Comparison of ENCODE assay signal across 1 cellular context in the genomic region with DNA sequence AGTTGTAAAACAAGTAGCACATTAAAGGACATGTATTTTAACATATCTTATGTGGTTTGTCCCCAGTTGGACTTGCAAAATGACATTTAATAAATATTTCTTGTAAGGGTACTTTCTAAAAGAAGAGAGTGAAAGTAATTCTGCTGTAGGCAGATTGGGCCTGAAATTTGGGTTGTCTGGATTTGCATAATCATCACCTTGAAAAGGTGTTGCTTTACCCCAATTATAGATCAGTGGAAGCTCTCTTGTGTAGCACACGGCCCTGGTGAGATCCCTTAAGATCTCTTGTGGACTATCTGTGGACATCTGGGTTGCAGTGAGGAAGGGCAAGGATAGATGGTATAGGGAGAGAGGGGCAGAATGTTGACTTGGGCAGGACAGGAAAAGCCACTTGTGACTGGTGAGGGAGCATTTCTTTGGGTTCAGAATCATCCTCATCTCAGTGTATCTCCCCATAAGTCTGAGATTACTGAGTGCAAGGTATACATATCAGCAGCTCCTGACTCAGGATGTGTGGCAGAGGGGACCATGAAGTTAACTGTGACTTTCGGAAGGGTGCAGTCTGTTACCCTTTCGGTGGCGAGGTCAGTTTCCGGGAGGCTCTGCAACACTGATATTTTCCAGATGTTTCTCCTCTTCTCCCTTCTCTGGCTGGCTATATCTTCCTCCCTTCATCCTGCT.
TF ChIP-seq lines count a peak whose summit lies in the region.

No MANE protein-coding gene starts in this region.

TF ChIP-seq in HepG2, 621 proteins besides CTCF, POLR2A, EP300 and RAD21 (continued from another document):
- TF ChIP-seq, protein P1, sequence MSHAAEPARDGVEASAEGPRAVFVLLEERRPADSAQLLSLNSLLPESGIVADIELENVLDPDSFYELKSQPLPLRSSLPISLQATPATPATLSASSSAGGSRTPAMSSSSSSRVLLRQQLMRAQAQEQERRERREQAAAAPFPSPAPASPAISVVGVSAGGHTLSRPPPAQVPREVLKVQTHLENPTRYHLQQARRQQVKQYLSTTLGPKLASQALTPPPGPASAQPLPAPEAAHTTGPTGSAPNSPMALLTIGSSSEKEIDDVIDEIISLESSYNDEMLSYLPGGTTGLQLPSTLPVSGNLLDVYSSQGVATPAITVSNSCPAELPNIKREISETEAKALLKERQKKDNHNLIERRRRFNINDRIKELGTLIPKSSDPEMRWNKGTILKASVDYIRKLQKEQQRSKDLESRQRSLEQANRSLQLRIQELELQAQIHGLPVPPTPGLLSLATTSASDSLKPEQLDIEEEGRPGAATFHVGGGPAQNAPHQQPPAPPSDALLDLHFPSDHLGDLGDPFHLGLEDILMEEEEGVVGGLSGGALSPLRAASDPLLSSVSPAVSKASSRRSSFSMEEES (CRISPR knock-in tag; IDR thresholded peaks at IDR 0.05), result no peak
- TF ChIP-seq ONECUT2 (CRISPR knock-in tag; IDR thresholded peaks at IDR 0.05) (no peak), ZNF766 (CRISPR knock-in tag; IDR thresholded peaks at IDR 0.05; ENCODE audit: borderline replicate concordance) (no peak), ZKSCAN1 (IDR thresholded peaks at IDR 0.05; ENCODE audit: low read length) (no peak), MTA3 (CRISPR knock-in tag; IDR thresholded peaks at IDR 0.05) (no peak), HNRNPK (IDR thresholded peaks at IDR 0.05; ENCODE audit: low read depth, low read length, poor library complexity, severe bottlenecking) (no peak), DNMT3B (CRISPR knock-in tag; conservative IDR thresholded peaks at IDR 0.05) (no peak), ZFAT (CRISPR knock-in tag; conservative IDR thresholded peaks at IDR 0.05) (no peak), ZNF432 (CRISPR knock-in tag; IDR thresholded peaks at IDR 0.05; ENCODE audit: borderline replicate concordance) (no peak), MIXL1 (CRISPR knock-in tag; IDR thresholded peaks at IDR 0.05) (no peak), ZNF619 (CRISPR knock-in tag; IDR thresholded peaks at IDR 0.05) (no peak)
- TF ChIP-seq, protein P2, sequence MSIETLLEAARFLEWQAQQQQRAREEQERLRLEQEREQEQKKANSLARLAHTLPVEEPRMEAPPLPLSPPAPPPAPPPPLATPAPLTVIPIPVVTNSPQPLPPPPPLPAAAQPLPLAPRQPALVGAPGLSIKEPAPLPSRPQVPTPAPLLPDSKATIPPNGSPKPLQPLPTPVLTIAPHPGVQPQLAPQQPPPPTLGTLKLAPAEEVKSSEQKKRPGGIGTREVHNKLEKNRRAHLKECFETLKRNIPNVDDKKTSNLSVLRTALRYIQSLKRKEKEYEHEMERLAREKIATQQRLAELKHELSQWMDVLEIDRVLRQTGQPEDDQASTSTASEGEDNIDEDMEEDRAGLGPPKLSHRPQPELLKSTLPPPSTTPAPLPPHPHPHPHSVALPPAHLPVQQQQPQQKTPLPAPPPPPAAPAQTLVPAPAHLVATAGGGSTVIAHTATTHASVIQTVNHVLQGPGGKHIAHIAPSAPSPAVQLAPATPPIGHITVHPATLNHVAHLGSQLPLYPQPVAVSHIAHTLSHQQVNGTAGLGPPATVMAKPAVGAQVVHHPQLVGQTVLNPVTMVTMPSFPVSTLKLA (IDR thresholded peaks at IDR 0.05), result no peak
- TF ChIP-seq, protein P3, sequence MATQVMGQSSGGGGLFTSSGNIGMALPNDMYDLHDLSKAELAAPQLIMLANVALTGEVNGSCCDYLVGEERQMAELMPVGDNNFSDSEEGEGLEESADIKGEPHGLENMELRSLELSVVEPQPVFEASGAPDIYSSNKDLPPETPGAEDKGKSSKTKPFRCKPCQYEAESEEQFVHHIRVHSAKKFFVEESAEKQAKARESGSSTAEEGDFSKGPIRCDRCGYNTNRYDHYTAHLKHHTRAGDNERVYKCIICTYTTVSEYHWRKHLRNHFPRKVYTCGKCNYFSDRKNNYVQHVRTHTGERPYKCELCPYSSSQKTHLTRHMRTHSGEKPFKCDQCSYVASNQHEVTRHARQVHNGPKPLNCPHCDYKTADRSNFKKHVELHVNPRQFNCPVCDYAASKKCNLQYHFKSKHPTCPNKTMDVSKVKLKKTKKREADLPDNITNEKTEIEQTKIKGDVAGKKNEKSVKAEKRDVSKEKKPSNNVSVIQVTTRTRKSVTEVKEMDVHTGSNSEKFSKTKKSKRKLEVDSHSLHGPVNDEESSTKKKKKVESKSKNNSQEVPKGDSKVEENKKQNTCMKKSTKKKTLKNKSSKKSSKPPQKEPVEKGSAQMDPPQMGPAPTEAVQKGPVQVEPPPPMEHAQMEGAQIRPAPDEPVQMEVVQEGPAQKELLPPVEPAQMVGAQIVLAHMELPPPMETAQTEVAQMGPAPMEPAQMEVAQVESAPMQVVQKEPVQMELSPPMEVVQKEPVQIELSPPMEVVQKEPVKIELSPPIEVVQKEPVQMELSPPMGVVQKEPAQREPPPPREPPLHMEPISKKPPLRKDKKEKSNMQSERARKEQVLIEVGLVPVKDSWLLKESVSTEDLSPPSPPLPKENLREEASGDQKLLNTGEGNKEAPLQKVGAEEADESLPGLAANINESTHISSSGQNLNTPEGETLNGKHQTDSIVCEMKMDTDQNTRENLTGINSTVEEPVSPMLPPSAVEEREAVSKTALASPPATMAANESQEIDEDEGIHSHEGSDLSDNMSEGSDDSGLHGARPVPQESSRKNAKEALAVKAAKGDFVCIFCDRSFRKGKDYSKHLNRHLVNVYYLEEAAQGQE (IDR thresholded peaks at IDR 0.05; ENCODE audit: borderline replicate concordance in 1 of 2, low read depth in 1 of 2, low read length in 2 of 2), result no peak
TF ChIP-seq in HepG2: peak in this region for 0.
